ENCODE assay signal across 1 cellular context in genomic region chr16:77556203-77556602, GRCh38.
TF ChIP-seq lines count a peak whose summit lies in the region.

No MANE protein-coding gene starts in this region.

TF ChIP-seq in IMR-90, 13 proteins besides CTCF, POLR2A, EP300 and RAD21 (continued from another document):
- TF ChIP-seq RFX5 (IDR thresholded peaks at IDR 0.05; ENCODE audit: low read depth, low read length) (no peak), NFE2L2 (IDR thresholded peaks at IDR 0.05; ENCODE audit: low read depth, low read length) (no peak)
